In the genomic region with DNA sequence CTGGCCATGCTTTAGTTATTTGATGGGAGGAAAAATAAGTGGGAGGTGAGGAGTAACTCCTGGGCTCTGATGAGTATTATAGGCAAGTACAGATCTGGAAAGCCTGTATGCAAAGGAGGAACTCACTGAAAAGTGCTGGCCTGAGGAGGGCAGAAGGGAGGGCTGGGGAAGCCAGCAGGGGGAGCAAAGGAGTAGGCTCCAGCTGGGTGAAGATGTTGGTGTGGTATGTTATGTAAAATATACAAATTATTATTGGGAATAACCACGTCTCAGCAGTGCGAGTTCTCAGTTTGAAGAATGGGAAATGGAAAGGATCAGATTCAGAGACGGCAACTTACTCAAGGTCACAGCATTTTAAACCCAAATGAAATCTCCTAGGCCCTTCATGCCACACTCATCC, we compare ENCODE assay signal across 8 cellular contexts. TPM values are rescaled to one million over a fixed set of nuclear protein-coding genes. Genes with fewer than 3 reads are reported as not detected.
DNase-seq lines count a peak whose midpoint lies in the region; ATAC-seq and TF ChIP-seq lines count a peak whose summit lies in the region.
"Not testable (repeated sequence)": the region's sequence is repeated elsewhere in the genome, so short reads cannot be mapped to it uniquely, and the experiment has no call there.

No MANE protein-coding gene starts in this region.

- not testable (repeated sequence) for H3K36me3 ChIP-seq in effector memory CD4-positive, alpha-beta T cell (ENCODE audit: control insufficient read depth, insufficient read depth, low read length)

- ATAC-seq in stimulated activated naive B cell treated with anti-CD40 and anti-IgM and Interleukin-4, amounts not matched to agents 10 μg/mL and 1 μg/mL and 100 μg/mL, for 72 hours (replicated peaks): not testable (repeated sequence)

- DNase-seq in CD14-positive monocyte (ENCODE audit: low spot score): peak; percentile 53
- DNase-seq in HFFc6: peak; percentile 45
- DNase-seq in T-helper 2 cell: peak in 3 of 5 experiments; percentile 35 to 55 (median 39)
- DNase-seq in activated T-helper 9 cell treated with anti-CD3 and anti-CD28 coated beads, Interleukin-2, amount 50 U/mL, for 16 hours (ENCODE audit: low read depth): peak; percentile 32
- peak in 2 of 3 donors; percentile 28 to 35 for DNase-seq in effector memory CD4-positive, alpha-beta T cell
- DNase-seq in iris pigment epithelial cell (ENCODE audit: low read depth): peak; percentile 56
- peak in 7 of 10 donors; percentile 22 to 91 (median 50) for DNase-seq in posterior cingulate gyrus
- DNase-seq in stimulated activated naive B cell treated with anti-CD40 and anti-IgM and Interleukin-4, amounts not matched to agents 10 μg/mL and 1 μg/mL and 100 μg/mL, for 72 hours: peak; percentile 40

- not testable (repeated sequence) for H3K4me3 Mint-ChIP-seq in CD14-positive monocyte; HFFc6; stimulated activated naive B cell treated with anti-CD40 and anti-IgM and Interleukin-4, amounts not matched to agents 10 μg/mL and 1 μg/mL and 100 μg/mL, for 72 hours

- not testable (repeated sequence) for H3K9me3 Mint-ChIP-seq in CD14-positive monocyte; HFFc6; stimulated activated naive B cell treated with anti-CD40 and anti-IgM and Interleukin-4, amounts not matched to agents 10 μg/mL and 1 μg/mL and 100 μg/mL, for 72 hours

- not testable (repeated sequence) for H3K9me3 ChIP-seq in effector memory CD4-positive, alpha-beta T cell (ENCODE audit: control insufficient read depth, low read length)

- H3K27me3 Mint-ChIP-seq in CD14-positive monocyte (ENCODE audit: low read depth in 3 of 3); HFFc6 (ENCODE audit: insufficient read depth); stimulated activated naive B cell treated with anti-CD40 and anti-IgM and Interleukin-4, amounts not matched to agents 10 μg/mL and 1 μg/mL and 100 μg/mL, for 72 hours: not testable (repeated sequence)

- not testable (repeated sequence) for H3K27ac ChIP-seq in effector memory CD4-positive, alpha-beta T cell (ENCODE audit: insufficient read depth, low read length, poor library complexity, severe bottlenecking)

- TF ChIP-seq CTCF in CD14-positive monocyte (IDR thresholded peaks at IDR 0.05) (peak; percentile 71), HFFc6 (IDR thresholded peaks at IDR 0.05) (peak; percentile 70)

- H3K36me3 Mint-ChIP-seq in CD14-positive monocyte; HFFc6 (ENCODE audit: low read depth); stimulated activated naive B cell treated with anti-CD40 and anti-IgM and Interleukin-4, amounts not matched to agents 10 μg/mL and 1 μg/mL and 100 μg/mL, for 72 hours: not testable (repeated sequence)

- intact Hi-C loops in CD14-positive monocyte (cut with micrococcal nuclease); posterior cingulate gyrus (cut with DNase I): not testable (repeated sequence)

- not testable (repeated sequence) for H3K4me1 ChIP-seq in effector memory CD4-positive, alpha-beta T cell (ENCODE audit: control insufficient read depth, insufficient read depth, low read length, poor library complexity, severe bottlenecking)

- H3K27me3 ChIP-seq in effector memory CD4-positive, alpha-beta T cell (replicated peaks; ENCODE audit: control insufficient read depth, insufficient read depth, low read length, poor library complexity, severe bottlenecking): not testable (repeated sequence)

- H3K4me1 Mint-ChIP-seq in CD14-positive monocyte: peaks cover 40% of the 10 kb centered on the region
- peaks cover 29% of the 10 kb centered on the region for H3K4me1 Mint-ChIP-seq in HFFc6 (ENCODE audit: low read depth)
- peaks cover 15 to 19% of the 10 kb centered on the region in 2 donors for H3K4me1 Mint-ChIP-seq in stimulated activated naive B cell treated with anti-CD40 and anti-IgM and Interleukin-4, amounts not matched to agents 10 μg/mL and 1 μg/mL and 100 μg/mL, for 72 hours

- H3K27ac Mint-ChIP-seq in CD14-positive monocyte; HFFc6; stimulated activated naive B cell treated with anti-CD40 and anti-IgM and Interleukin-4, amounts not matched to agents 10 μg/mL and 1 μg/mL and 100 μg/mL, for 72 hours: not testable (repeated sequence)

- not testable (repeated sequence) for H3K4me3 ChIP-seq in effector memory CD4-positive, alpha-beta T cell (ENCODE audit: insufficient read depth, low read depth, low read length, poor library complexity, severe bottlenecking)

RNA-seq across cellular contexts. Expression of gene RABL2A, which starts 39.9 kb away (rescaled TPM):
- polyA plus RNA-seq in CD14-positive monocyte: 1 to 10 TPM; 4.3 to 5.1 TPM
- 1 to 10 TPM; 3.7 to 6.5 (median 5.5) TPM for total RNA-seq in HFFc6 (2021; fragmentation: NEBNext Ultra II Directional; extraction: Animal tissue kit (Norgen Biotek cat#: 25700))
